18 cellular contexts compared by ENCODE assay signal in genomic region chr14:76531085-76531484, GRCh38.
"Had no signal": no experiment of that assay in that cellular context is flagged by ENCODE, and none has a peak within 500 bp of the region (broad histone marks: within the 10 kb centered on the region; RNA-seq: fewer than 3 reads in every experiment).

No MANE protein-coding gene starts in this region.

- H3K4me1 ChIP-seq: colonic mucosa, lower lobe of right lung, right atrium auricular region, stomach, thyroid gland, vagina had no signal

- H3K36me3 Mint-ChIP-seq: naive thymus-derived CD8-positive, alpha-beta T cell; stimulated activated effector memory CD8-positive, alpha-beta T cell treated with anti-CD3 and anti-CD28 coated beads, Interleukin-12 subunit alpha, Interleukin-12 subunit beta, amount 100 ng/mL, for 72 hours had no signal

- H3K36me3 ChIP-seq: colonic mucosa, lower lobe of right lung, ovary, right atrium auricular region, stomach, thyroid gland, vagina had no signal

- H3K27me3 ChIP-seq: colonic mucosa, ovary, right atrium auricular region, thyroid gland, vagina had no signal

- DNase-seq: colonic mucosa; dermis blood vessel endothelial cell; effector memory CD8-positive, alpha-beta T cell; head of caudate nucleus; left ventricle myocardium superior; lower lobe of right lung; naive thymus-derived CD8-positive, alpha-beta T cell; occipital lobe; ovary; stimulated activated CD4-positive, alpha-beta T cell treated with anti-CD3 and anti-CD28 coated beads, Interleukin-2, amount 100 ng/mL, for 24 hours; stimulated activated CD4-positive, alpha-beta T cell treated with anti-CD3 and anti-CD28 coated beads, Interleukin-4, amount 100 ng/mL, for 24 hours; stimulated activated naive CD4-positive, alpha-beta T cell treated with Interleukin-2 at 50 U/mL for 16 hours; stomach; thyroid gland had no signal

- H3K9me3 Mint-ChIP-seq: effector memory CD8-positive, alpha-beta T cell; naive thymus-derived CD8-positive, alpha-beta T cell; stimulated activated effector memory CD8-positive, alpha-beta T cell treated with anti-CD3 and anti-CD28 coated beads, Interleukin-12 subunit alpha, Interleukin-12 subunit beta, amount 100 ng/mL, for 72 hours had no signal

- H3K27ac ChIP-seq: colonic mucosa, lower lobe of right lung, ovary, right atrium auricular region, stomach, thyroid gland, vagina had no signal

- H3K4me1 Mint-ChIP-seq: naive thymus-derived CD8-positive, alpha-beta T cell; stimulated activated effector memory CD8-positive, alpha-beta T cell treated with anti-CD3 and anti-CD28 coated beads, Interleukin-12 subunit alpha, Interleukin-12 subunit beta, amount 100 ng/mL, for 72 hours had no signal

- H3K27ac Mint-ChIP-seq: effector memory CD8-positive, alpha-beta T cell; naive thymus-derived CD8-positive, alpha-beta T cell; stimulated activated effector memory CD8-positive, alpha-beta T cell treated with anti-CD3 and anti-CD28 coated beads, Interleukin-12 subunit alpha, Interleukin-12 subunit beta, amount 100 ng/mL, for 72 hours had no signal

- H3K4me2 ChIP-seq: smooth muscle cell had no signal

- H3K4me3 Mint-ChIP-seq: effector memory CD8-positive, alpha-beta T cell; naive thymus-derived CD8-positive, alpha-beta T cell; stimulated activated effector memory CD8-positive, alpha-beta T cell treated with anti-CD3 and anti-CD28 coated beads, Interleukin-12 subunit alpha, Interleukin-12 subunit beta, amount 100 ng/mL, for 72 hours had no signal

- H3K9me3 ChIP-seq: colonic mucosa, lower lobe of right lung, ovary, right atrium auricular region, stomach, thyroid gland, vagina had no signal

- H3K4me3 ChIP-seq: colonic mucosa, lower lobe of right lung, ovary, right atrium auricular region, smooth muscle cell, stomach, thyroid gland, vagina had no signal
